1 cellular context compared by ENCODE assay signal in the genomic region with DNA sequence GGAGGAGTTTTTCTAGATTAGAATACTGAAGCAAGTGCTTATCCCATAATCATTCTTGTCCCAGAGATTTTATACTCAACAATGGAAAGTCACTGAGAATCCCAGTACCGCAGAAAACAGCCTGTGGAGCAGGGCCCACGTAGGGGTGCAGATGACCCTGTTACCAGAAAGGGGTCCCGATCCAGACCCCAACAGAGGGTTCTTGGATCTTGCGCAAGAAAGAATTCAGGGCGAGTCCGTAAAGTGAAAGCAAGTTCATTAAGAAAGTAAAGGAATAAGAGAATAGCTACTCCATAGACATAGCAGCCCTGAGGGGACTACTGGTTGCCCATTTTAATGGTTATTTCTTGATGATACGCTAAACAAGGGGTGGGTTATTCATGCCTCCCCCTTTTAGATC.
A peak's percentile ranks its signal among the peaks of the same experiment; 100 is the strongest.
TF ChIP-seq lines count a peak whose summit lies in the region.

No MANE protein-coding gene starts in this region.

TF ChIP-seq in HepG2, 621 proteins besides CTCF, POLR2A, EP300 and RAD21:
- TF ChIP-seq, protein P1, sequence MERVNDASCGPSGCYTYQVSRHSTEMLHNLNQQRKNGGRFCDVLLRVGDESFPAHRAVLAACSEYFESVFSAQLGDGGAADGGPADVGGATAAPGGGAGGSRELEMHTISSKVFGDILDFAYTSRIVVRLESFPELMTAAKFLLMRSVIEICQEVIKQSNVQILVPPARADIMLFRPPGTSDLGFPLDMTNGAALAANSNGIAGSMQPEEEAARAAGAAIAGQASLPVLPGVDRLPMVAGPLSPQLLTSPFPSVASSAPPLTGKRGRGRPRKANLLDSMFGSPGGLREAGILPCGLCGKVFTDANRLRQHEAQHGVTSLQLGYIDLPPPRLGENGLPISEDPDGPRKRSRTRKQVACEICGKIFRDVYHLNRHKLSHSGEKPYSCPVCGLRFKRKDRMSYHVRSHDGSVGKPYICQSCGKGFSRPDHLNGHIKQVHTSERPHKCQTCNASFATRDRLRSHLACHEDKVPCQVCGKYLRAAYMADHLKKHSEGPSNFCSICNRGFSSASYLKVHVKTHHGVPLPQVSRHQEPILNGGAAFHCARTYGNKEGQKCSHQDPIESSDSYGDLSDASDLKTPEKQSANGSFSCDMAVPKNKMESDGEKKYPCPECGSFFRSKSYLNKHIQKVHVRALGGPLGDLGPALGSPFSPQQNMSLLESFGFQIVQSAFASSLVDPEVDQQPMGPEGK (CRISPR knock-in tag; IDR thresholded peaks at IDR 0.05): no peak
- peak; percentile 55; the same call in 1 of the 2 replicates for TF ChIP-seq CEBPB (IDR thresholded peaks at IDR 0.05; ENCODE audit: borderline replicate concordance, low read depth, low read length)
